Comparison of ENCODE assay signal across 24 cellular contexts in the genomic region with DNA sequence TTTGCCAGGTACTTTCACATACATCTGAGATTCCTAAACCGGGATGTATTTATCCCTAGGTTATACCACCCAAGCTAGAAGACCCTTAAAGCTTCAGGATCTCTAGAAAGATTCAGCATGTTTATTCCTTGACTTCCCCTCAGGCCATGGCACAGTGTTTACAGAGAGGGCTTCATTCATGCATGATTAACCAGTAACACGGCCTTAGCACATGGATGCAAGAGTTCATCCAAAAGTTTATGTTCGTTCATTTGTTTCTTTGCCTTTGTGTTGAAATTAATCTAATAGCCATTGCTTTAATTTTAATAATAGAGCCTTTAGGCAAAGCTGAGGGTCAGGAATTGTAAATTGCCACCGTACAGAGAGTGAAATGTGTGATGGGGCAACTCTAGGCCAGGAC. TPM values are rescaled to one million over a fixed set of nuclear protein-coding genes. Genes with fewer than 3 reads are reported as not detected.
DNase-seq lines count a peak whose midpoint lies in the region; ATAC-seq, FAIRE-seq and TF ChIP-seq lines count a peak whose summit lies in the region.
"Had no signal": no experiment of that assay in that cellular context is flagged by ENCODE, and none has a peak within 500 bp of the region (broad histone marks: within the 10 kb centered on the region; RNA-seq: fewer than 3 reads in every experiment).

No MANE protein-coding gene starts in this region.

- no peak for TF ChIP-seq POLR2A in suprapubic skin (IDR thresholded peaks at IDR 0.05)

- no peak for ATAC-seq in pancreas
- no peak for ATAC-seq in GM21717 (IDR thresholded peaks at IDR 0.05; ENCODE audit: unreplicated experiment)
- ATAC-seq: GM23338 had no signal

- peaks cover 23% of the 10 kb centered on the region for H3K36me3 Mint-ChIP-seq in endothelial cell (ENCODE audit: low read depth, unreplicated experiment)

- DNase-seq in HL-60 (ENCODE audit: low read depth in 1 of 2, low spot score in 1 of 2) = no peak
- no peak for DNase-seq in endothelial cell (ENCODE audit: low spot score)
- no peak for DNase-seq in suprapubic skin (ENCODE audit: low spot score in 2 of 2)
- no peak for DNase-seq in HuH-7.5 (ENCODE audit: low spot score)
- DNase-seq in pancreas = no peak
- DNase-seq: CD4-positive, alpha-beta memory T cell; DMS153; IMR-90; NCI-H1694; NCI-H2081 treated with DMSO at 0.1 percent for 48 hours; NCI-H2171 treated with DMSO at 0.1 percent for 48 hours; NCI-H446; NCI-H526; OCI-M1 had no signal

- peak overlapping the region; percentile 11 for H3K4me3 Mint-ChIP-seq in endothelial cell (ENCODE audit: unreplicated experiment)
- H3K4me3 Mint-ChIP-seq: CD4-positive, alpha-beta memory T cell; GM23338 had no signal

- H3K4me3 ChIP-seq in HL-60 (replicated peaks; ENCODE audit: insufficient read depth, low read length) (no peak overlapping the region), muscle layer of duodenum (ENCODE audit: low read depth in 1 of 2, low read length in 2 of 2) (no peak overlapping the region), suprapubic skin (no peak overlapping the region), pancreas (no peak overlapping the region)
- H3K4me3 ChIP-seq: BLaER1, GM23338, HAP-1, SJSA1 had no signal

- H3K27me3 ChIP-seq in HL-60 (ENCODE audit: insufficient read depth, poor library complexity, severe bottlenecking) = no peaks in the 10 kb centered on the region
- H3K27me3 ChIP-seq in muscle layer of duodenum (ENCODE audit: low read depth, low read length) = no peaks in the 10 kb centered on the region
- no peaks in the 10 kb centered on the region for H3K27me3 ChIP-seq in suprapubic skin
- no peaks in the 10 kb centered on the region for H3K27me3 ChIP-seq in pancreas
- H3K27me3 ChIP-seq: BLaER1, SJSA1 had no signal

- no peaks in the 10 kb centered on the region for H3K9me3 Mint-ChIP-seq in endothelial cell (ENCODE audit: unreplicated experiment)
- H3K9me3 Mint-ChIP-seq: CD4-positive, alpha-beta memory T cell; GM23338 had no signal

- H3K4me1 Mint-ChIP-seq in endothelial cell (ENCODE audit: unreplicated experiment) = peaks cover 41% of the 10 kb centered on the region

- peak overlapping the region; percentile 86 for H3K27ac Mint-ChIP-seq in endothelial cell (ENCODE audit: unreplicated experiment)
- H3K27ac Mint-ChIP-seq: CD4-positive, alpha-beta memory T cell; GM23338 had no signal

- 83% methylated on average over 4 of the region's 4 CpGs for WGBS in suprapubic skin
- 91 to 93% methylated on average over 4 of the region's 4 CpGs for WGBS in pancreas, 2 donors

- H3K36me3 ChIP-seq in muscle layer of duodenum (ENCODE audit: control insufficient read depth in 1 of 2, insufficient read depth in 2 of 2, low read length in 2 of 2) = peaks cover 7 to 13% of the 10 kb centered on the region in 2 donors
- H3K36me3 ChIP-seq in suprapubic skin = peaks cover 5% of the 10 kb centered on the region
- no peaks in the 10 kb centered on the region for H3K36me3 ChIP-seq in pancreas
- H3K36me3 ChIP-seq: HAP-1 had no signal

- TF ChIP-seq EP300 in suprapubic skin (IDR thresholded peaks at IDR 0.05) = no peak

- H3K27ac ChIP-seq in HL-60 (replicated peaks) (peak overlapping the region; percentile 41; the same call in 1 of the 2 replicates), muscle layer of duodenum (ENCODE audit: low read length) (peak overlapping the region; percentile 58), suprapubic skin (peak overlapping the region; percentile 60), pancreas (no peak overlapping the region)
- H3K27ac ChIP-seq: BLaER1, KMS-11, SJSA1 had no signal

- H3K4me1 ChIP-seq in muscle layer of duodenum (ENCODE audit: control insufficient read depth in 1 of 2, insufficient read depth in 2 of 2, low read length in 2 of 2) = peaks cover 16 to 23% of the 10 kb centered on the region in 2 donors
- H3K4me1 ChIP-seq in suprapubic skin = peaks cover 19% of the 10 kb centered on the region
- no peaks in the 10 kb centered on the region for H3K4me1 ChIP-seq in pancreas
- H3K4me1 ChIP-seq: HAP-1 had no signal

- no peak for FAIRE-seq in pancreas (lab: Jason Lieb, UNC)
- FAIRE-seq: GM12891, RCC 7860 had no signal

- no peak for TF ChIP-seq CTCF in HL-60 (IDR thresholded peaks at IDR 0.05; ENCODE audit: insufficient read depth, low read length)
- no peak for TF ChIP-seq CTCF in endothelial cell (IDR thresholded peaks at IDR 0.05; ENCODE audit: unreplicated experiment)
- TF ChIP-seq CTCF in suprapubic skin (IDR thresholded peaks at IDR 0.05) = no peak
- no peak for TF ChIP-seq CTCF in pancreas (IDR thresholded peaks at IDR 0.05)

- H3K9me3 ChIP-seq in muscle layer of duodenum (ENCODE audit: control insufficient read depth in 1 of 2, low read length in 2 of 2) (no peaks in the 10 kb centered on the region), suprapubic skin (no peaks in the 10 kb centered on the region), pancreas (no peaks in the 10 kb centered on the region)
- H3K9me3 ChIP-seq: HAP-1, SJSA1 had no signal

- intact Hi-C loops in pancreas (cut with DNase I) = no loop called here

- H3K27me3 Mint-ChIP-seq in endothelial cell (ENCODE audit: unreplicated experiment) = peaks cover 5% of the 10 kb centered on the region
- H3K27me3 Mint-ChIP-seq: CD4-positive, alpha-beta memory T cell had no signal

RNA-seq across cellular contexts. Expression of a gene that starts 13.8 kb away (rescaled TPM):
- total RNA-seq in endothelial cell (ENCODE audit: unreplicated experiment) = 78.1 TPM
- total RNA-seq in suprapubic skin = 10 to 100 TPM in 3 of 4 donors, 1 to 10 TPM in 1; 6.4 to 17.4 (median 11.2) TPM
- total RNA-seq in pancreas = 1 to 10 TPM; 3.9 to 9.3 (median 6.3) TPM
- 1 to 10 TPM; 6.3 to 8.5 TPM for polyA plus RNA-seq in pancreas

RNA-seq across cellular contexts. Expression of a gene that starts 41.9 kb away (rescaled TPM):
- total RNA-seq in endothelial cell (ENCODE audit: unreplicated experiment) (29.3 TPM), suprapubic skin (1 to 10 TPM; 1.7 to 2.9 (median 2.4) TPM), pancreas (1 to 10 TPM in 3 of 6 donors, under 1 TPM in 3; 0.39 to 4.0 (median 1.2) TPM)
- 1 to 10 TPM; 2.2 to 4.1 TPM for polyA plus RNA-seq in pancreas
- total RNA-seq: CD4-positive, alpha-beta memory T cell; G401 had no signal
- polyA plus RNA-seq: CD4-positive, alpha-beta memory T cell had no signal

Comparison
In these comparisons a context has a peak if more than half of its experiments do, and no peak if none do; other contexts are left out.
1. H3K27ac ChIP-seq: peak in HL-60 (single experiment), muscle layer of duodenum (single experiment) and suprapubic skin (single experiment); none in pancreas (0 of 4).